ENCODE assay signal across 1 cellular context in the genomic region with DNA sequence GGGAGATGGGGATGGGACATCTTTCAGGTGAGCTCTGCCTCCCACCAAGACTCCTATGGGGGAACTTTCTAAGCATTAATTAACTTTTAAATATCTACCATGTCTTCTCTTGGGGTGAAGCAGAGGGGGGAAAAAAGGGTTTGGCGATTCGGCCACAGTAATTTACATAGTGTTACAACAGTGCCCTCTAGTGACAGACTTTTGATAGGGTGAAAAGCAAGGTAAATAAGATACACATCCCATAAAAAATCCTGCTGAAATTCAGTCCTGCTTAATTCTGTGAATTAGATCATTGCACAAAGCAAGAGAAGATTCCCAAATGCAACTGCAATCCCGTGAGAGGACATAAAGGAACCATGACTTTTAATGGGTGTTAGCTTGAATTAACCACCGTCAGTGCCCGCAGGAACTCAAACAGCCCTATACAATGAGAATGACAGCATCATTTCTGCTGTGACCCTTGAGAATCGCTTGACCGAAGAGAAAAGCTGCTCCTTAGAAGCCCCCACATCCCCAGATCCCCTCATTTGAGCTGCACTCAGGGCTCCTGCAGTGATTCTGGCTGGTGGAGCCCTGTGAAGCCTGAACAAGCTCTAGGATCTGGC.
TF ChIP-seq lines count a peak whose summit lies in the region.

No MANE protein-coding gene starts in this region.

TF ChIP-seq in HCT116, 20 proteins besides CTCF, POLR2A, EP300 and RAD21:
- TF ChIP-seq, protein P1, sequence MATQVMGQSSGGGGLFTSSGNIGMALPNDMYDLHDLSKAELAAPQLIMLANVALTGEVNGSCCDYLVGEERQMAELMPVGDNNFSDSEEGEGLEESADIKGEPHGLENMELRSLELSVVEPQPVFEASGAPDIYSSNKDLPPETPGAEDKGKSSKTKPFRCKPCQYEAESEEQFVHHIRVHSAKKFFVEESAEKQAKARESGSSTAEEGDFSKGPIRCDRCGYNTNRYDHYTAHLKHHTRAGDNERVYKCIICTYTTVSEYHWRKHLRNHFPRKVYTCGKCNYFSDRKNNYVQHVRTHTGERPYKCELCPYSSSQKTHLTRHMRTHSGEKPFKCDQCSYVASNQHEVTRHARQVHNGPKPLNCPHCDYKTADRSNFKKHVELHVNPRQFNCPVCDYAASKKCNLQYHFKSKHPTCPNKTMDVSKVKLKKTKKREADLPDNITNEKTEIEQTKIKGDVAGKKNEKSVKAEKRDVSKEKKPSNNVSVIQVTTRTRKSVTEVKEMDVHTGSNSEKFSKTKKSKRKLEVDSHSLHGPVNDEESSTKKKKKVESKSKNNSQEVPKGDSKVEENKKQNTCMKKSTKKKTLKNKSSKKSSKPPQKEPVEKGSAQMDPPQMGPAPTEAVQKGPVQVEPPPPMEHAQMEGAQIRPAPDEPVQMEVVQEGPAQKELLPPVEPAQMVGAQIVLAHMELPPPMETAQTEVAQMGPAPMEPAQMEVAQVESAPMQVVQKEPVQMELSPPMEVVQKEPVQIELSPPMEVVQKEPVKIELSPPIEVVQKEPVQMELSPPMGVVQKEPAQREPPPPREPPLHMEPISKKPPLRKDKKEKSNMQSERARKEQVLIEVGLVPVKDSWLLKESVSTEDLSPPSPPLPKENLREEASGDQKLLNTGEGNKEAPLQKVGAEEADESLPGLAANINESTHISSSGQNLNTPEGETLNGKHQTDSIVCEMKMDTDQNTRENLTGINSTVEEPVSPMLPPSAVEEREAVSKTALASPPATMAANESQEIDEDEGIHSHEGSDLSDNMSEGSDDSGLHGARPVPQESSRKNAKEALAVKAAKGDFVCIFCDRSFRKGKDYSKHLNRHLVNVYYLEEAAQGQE (IDR thresholded peaks at IDR 0.05; ENCODE audit: low read depth): no peak
- TF ChIP-seq MAX (IDR thresholded peaks at IDR 0.05) (no peak), ZNF274 (IDR thresholded peaks at IDR 0.05; ENCODE audit: low read depth, low read length) (no peak), ZFX (IDR thresholded peaks at IDR 0.05) (no peak), JUND (IDR thresholded peaks at IDR 0.05) (no peak)
